In the genomic region with DNA sequence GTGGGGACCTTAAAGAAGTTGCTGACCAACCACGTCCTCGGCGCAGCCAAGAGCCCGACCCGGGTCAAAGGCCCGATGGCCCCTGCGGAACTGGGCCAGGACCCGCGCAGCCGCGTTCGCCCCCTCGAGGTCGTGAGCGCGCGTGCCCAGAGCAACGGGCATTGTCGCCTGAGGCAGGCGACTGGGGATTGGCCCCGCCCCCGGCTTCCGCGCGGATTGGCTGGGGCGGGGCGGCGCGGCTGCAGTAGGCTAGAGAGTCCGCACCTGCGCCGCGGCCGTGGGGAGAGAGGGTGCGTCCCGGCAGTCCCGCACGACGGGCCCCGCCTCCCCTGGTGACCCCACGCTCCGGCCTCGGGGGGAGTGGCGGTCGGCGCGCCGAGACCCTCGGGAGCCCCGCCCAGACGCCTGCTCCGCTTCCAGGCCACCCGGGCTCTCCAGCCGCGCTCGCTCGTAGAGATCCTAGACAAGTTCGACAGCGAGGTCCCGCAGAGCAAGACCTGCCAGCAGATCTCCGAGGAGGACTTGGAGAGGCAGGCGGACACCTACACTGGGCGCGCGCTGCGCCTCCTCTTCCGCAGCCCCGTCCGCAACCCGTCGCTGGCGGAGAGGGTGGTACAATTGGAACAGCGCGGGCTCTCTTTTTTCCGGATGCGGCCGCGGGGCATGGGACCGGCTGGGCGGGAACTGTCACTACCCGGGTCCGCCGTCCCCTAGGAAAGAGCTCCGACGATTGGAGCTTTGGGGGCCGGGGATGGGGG, we compare ENCODE assay signal across 1 cellular context.
A peak's percentile ranks its signal among the peaks of the same experiment; 100 is the strongest.
TF ChIP-seq lines count a peak whose summit lies in the region.

No MANE protein-coding gene starts in this region.

TF ChIP-seq in WTC11, 78 proteins besides CTCF, POLR2A, EP300 and RAD21 (continued from another document):
- TF ChIP-seq ESRRA (CRISPR knock-in tag; IDR thresholded peaks at IDR 0.05; ENCODE audit: borderline replicate concordance) (peak; percentile 83; the same call in 1 of the 2 replicates), SMAD3 (CRISPR knock-in tag; IDR thresholded peaks at IDR 0.05; ENCODE audit: borderline replicate concordance) (0 out of 2 replicates have a peak, but pooled peaks have one; percentile 44), CREM (CRISPR knock-in tag; IDR thresholded peaks at IDR 0.05) (peak; percentile 71), RELA (CRISPR knock-in tag; IDR thresholded peaks at IDR 0.05; ENCODE audit: borderline replicate concordance) (peak; percentile 67; the same call in 1 of the 2 replicates), ARID4B (CRISPR knock-in tag; IDR thresholded peaks at IDR 0.05; ENCODE audit: borderline replicate concordance) (peak; percentile 64; the same call in 1 of the 2 replicates), ZNF232 (CRISPR knock-in tag; IDR thresholded peaks at IDR 0.05) (peak; percentile 47; the same call in 1 of the 2 replicates), EMX1 (CRISPR knock-in tag; IDR thresholded peaks at IDR 0.05) (peak; percentile 94), SP1 (CRISPR knock-in tag; conservative IDR thresholded peaks at IDR 0.05) (peak; percentile 77), FOXK1 (CRISPR knock-in tag; IDR thresholded peaks at IDR 0.05) (peak; percentile 76), MLX (CRISPR knock-in tag; IDR thresholded peaks at IDR 0.05) (0 out of 2 replicates have a peak, but pooled peaks have one; percentile 73), NFATC4 (CRISPR knock-in tag; IDR thresholded peaks at IDR 0.05) (peak; percentile 88; the same call in 1 of the 2 replicates), KAT7 (CRISPR knock-in tag; IDR thresholded peaks at IDR 0.05; ENCODE audit: borderline replicate concordance) (no peak), PREB (CRISPR knock-in tag; IDR thresholded peaks at IDR 0.05; ENCODE audit: borderline replicate concordance) (no peak), TCF7 (CRISPR knock-in tag; IDR thresholded peaks at IDR 0.05; ENCODE audit: low read depth) (no peak), ELF4 (CRISPR knock-in tag; IDR thresholded peaks at IDR 0.05; ENCODE audit: low read depth) (peak; percentile 66; the same call in 1 of the 2 replicates), MYBL2 (CRISPR knock-in tag; IDR thresholded peaks at IDR 0.05) (peak; percentile 94), NFYB (CRISPR knock-in tag; conservative IDR thresholded peaks at IDR 0.05; ENCODE audit: low read depth) (peak; percentile 54)
- TF ChIP-seq, protein P1, sequence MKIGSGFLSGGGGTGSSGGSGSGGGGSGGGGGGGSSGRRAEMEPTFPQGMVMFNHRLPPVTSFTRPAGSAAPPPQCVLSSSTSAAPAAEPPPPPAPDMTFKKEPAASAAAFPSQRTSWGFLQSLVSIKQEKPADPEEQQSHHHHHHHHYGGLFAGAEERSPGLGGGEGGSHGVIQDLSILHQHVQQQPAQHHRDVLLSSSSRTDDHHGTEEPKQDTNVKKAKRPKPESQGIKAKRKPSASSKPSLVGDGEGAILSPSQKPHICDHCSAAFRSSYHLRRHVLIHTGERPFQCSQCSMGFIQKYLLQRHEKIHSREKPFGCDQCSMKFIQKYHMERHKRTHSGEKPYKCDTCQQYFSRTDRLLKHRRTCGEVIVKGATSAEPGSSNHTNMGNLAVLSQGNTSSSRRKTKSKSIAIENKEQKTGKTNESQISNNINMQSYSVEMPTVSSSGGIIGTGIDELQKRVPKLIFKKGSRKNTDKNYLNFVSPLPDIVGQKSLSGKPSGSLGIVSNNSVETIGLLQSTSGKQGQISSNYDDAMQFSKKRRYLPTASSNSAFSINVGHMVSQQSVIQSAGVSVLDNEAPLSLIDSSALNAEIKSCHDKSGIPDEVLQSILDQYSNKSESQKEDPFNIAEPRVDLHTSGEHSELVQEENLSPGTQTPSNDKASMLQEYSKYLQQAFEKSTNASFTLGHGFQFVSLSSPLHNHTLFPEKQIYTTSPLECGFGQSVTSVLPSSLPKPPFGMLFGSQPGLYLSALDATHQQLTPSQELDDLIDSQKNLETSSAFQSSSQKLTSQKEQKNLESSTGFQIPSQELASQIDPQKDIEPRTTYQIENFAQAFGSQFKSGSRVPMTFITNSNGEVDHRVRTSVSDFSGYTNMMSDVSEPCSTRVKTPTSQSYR (CRISPR knock-in tag; IDR thresholded peaks at IDR 0.05) = peak; percentile 9; the same call in 1 of the 2 replicates
- TF ChIP-seq, protein P2, sequence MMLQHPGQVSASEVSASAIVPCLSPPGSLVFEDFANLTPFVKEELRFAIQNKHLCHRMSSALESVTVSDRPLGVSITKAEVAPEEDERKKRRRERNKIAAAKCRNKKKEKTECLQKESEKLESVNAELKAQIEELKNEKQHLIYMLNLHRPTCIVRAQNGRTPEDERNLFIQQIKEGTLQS (CRISPR knock-in tag; conservative IDR thresholded peaks at IDR 0.05) = 0 out of 2 replicates have a peak, but pooled peaks have one; percentile 68
- TF ChIP-seq, protein P3, sequence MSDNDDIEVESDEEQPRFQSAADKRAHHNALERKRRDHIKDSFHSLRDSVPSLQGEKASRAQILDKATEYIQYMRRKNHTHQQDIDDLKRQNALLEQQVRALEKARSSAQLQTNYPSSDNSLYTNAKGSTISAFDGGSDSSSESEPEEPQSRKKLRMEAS (CRISPR knock-in tag; IDR thresholded peaks at IDR 0.05) = peak; percentile 72; the same call in 1 of the 2 replicates
- TF ChIP-seq, protein P4, sequence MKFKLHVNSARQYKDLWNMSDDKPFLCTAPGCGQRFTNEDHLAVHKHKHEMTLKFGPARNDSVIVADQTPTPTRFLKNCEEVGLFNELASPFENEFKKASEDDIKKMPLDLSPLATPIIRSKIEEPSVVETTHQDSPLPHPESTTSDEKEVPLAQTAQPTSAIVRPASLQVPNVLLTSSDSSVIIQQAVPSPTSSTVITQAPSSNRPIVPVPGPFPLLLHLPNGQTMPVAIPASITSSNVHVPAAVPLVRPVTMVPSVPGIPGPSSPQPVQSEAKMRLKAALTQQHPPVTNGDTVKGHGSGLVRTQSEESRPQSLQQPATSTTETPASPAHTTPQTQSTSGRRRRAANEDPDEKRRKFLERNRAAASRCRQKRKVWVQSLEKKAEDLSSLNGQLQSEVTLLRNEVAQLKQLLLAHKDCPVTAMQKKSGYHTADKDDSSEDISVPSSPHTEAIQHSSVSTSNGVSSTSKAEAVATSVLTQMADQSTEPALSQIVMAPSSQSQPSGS (CRISPR knock-in tag; IDR thresholded peaks at IDR 0.05; ENCODE audit: borderline replicate concordance, low read depth) = peak; percentile 69; the same call in 1 of the 2 replicates
- TF ChIP-seq, protein P5, sequence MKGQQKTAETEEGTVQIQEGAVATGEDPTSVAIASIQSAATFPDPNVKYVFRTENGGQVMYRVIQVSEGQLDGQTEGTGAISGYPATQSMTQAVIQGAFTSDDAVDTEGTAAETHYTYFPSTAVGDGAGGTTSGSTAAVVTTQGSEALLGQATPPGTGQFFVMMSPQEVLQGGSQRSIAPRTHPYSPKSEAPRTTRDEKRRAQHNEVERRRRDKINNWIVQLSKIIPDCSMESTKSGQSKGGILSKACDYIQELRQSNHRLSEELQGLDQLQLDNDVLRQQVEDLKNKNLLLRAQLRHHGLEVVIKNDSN (CRISPR knock-in tag; IDR thresholded peaks at IDR 0.05) = peak; percentile 52; the same call in 1 of the 2 replicates
- TF ChIP-seq, protein P6, sequence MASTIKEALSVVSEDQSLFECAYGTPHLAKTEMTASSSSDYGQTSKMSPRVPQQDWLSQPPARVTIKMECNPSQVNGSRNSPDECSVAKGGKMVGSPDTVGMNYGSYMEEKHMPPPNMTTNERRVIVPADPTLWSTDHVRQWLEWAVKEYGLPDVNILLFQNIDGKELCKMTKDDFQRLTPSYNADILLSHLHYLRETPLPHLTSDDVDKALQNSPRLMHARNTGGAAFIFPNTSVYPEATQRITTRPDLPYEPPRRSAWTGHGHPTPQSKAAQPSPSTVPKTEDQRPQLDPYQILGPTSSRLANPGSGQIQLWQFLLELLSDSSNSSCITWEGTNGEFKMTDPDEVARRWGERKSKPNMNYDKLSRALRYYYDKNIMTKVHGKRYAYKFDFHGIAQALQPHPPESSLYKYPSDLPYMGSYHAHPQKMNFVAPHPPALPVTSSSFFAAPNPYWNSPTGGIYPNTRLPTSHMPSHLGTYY (CRISPR knock-in tag; IDR thresholded peaks at IDR 0.05) = peak; percentile 80; the same call in 1 of the 2 replicates
